9 cellular contexts compared by ENCODE assay signal in genomic region chr20:23366384-23366783, GRCh38. TPM values are rescaled to one million over a fixed set of nuclear protein-coding genes. Genes with fewer than 3 reads are reported as not detected.
DNase-seq lines count a peak whose midpoint lies in the region; ATAC-seq and FAIRE-seq lines count a peak whose summit lies in the region.
"Had no signal": no experiment of that assay in that cellular context is flagged by ENCODE, and none has a peak within 500 bp of the region (broad histone marks: within the 10 kb centered on the region; RNA-seq: fewer than 3 reads in every experiment).

No MANE protein-coding gene starts in this region.

- no peak overlapping the region for H3K4me3 ChIP-seq in CD4-positive, alpha-beta memory T cell (ENCODE audit: low read length in 2 of 2)
- H3K4me3 ChIP-seq: tibial artery had no signal

- peaks cover 29 to 60% (median 42%) of the 10 kb centered on the region in 4 donors for H3K4me1 Mint-ChIP-seq in CD4-positive, alpha-beta memory T cell
- H3K4me1 Mint-ChIP-seq in activated CD4-positive, alpha-beta memory T cell treated with anti-CD3 and anti-CD28 coated beads for 36 hours (ENCODE audit: low read depth): peaks cover 50% of the 10 kb centered on the region

- no peaks in the 10 kb centered on the region for H3K27me3 Mint-ChIP-seq in CD4-positive, alpha-beta memory T cell
- H3K27me3 Mint-ChIP-seq in activated CD4-positive, alpha-beta memory T cell treated with anti-CD3 and anti-CD28 coated beads for 36 hours: peaks cover 2% of the 10 kb centered on the region

- no peak overlapping the region for H3K27ac ChIP-seq in CD4-positive, alpha-beta memory T cell (ENCODE audit: low read depth, low read length)
- H3K27ac ChIP-seq: tibial artery had no signal

- no peaks in the 10 kb centered on the region for H3K9me3 ChIP-seq in CD4-positive, alpha-beta memory T cell (ENCODE audit: control insufficient read depth in 1 of 2, low read length in 2 of 2)
- H3K9me3 ChIP-seq: tibial artery had no signal

- H3K27ac Mint-ChIP-seq in CD4-positive, alpha-beta memory T cell: peak overlapping the region; percentile 68 to 87 (median 76)
- peak overlapping the region; percentile 81 for H3K27ac Mint-ChIP-seq in activated CD4-positive, alpha-beta memory T cell treated with anti-CD3 and anti-CD28 coated beads for 36 hours

- CTCF ChIA-PET in CD4-positive, alpha-beta memory T cell (lab: Charles Lee; ENCODE audit: partially characterized antibody): interaction anchor here (1.1 kb wide), 1 partner anchor 16 kb away, joined by 3 read pairs; the partner anchor contains the start of gene NXT1
- CTCF ChIA-PET in activated CD4-positive, alpha-beta memory T cell treated with anti-CD3 and anti-CD28 coated beads for 36 hours (lab: Charles Lee): interaction anchor here (0.9 to 1.8 kb wide), 4 partner anchors 17 to 57 kb away, joined by 3 to 5 read pairs (median 4); partner anchors contain the start of gene NAPB

- peaks cover 29 to 66% of the 10 kb centered on the region in 2 donors for H3K36me3 Mint-ChIP-seq in CD4-positive, alpha-beta memory T cell
- H3K36me3 Mint-ChIP-seq in activated CD4-positive, alpha-beta memory T cell treated with anti-CD3 and anti-CD28 coated beads for 36 hours: peaks cover 36% of the 10 kb centered on the region

- peak; percentile 18 for ATAC-seq in HG03378 (IDR thresholded peaks at IDR 0.05; ENCODE audit: unreplicated experiment)
- ATAC-seq in GM21528 (IDR thresholded peaks at IDR 0.05; ENCODE audit: low FRiP score, unreplicated experiment): no peak

- H3K9me3 Mint-ChIP-seq in CD4-positive, alpha-beta memory T cell: no peaks in the 10 kb centered on the region
- no peaks in the 10 kb centered on the region for H3K9me3 Mint-ChIP-seq in activated CD4-positive, alpha-beta memory T cell treated with anti-CD3 and anti-CD28 coated beads for 36 hours

- H3K4me3 Mint-ChIP-seq in CD4-positive, alpha-beta memory T cell: peak overlapping the region in 3 of 8 donors; percentile 34 to 70 (median 63)
- no peak overlapping the region for H3K4me3 Mint-ChIP-seq in activated CD4-positive, alpha-beta memory T cell treated with anti-CD3 and anti-CD28 coated beads for 36 hours

- POLR2A ChIA-PET in CD4-positive, alpha-beta memory T cell (lab: Charles Lee; ENCODE audit: partially characterized antibody): interaction anchor here (1.3 to 1.5 kb wide), 2 partner anchors 8 to 16 kb away, joined by 4 to 8 read pairs; partner anchors contain the start of gene NXT1
- POLR2A ChIA-PET in activated CD4-positive, alpha-beta memory T cell treated with anti-CD3 and anti-CD28 coated beads for 36 hours (lab: Charles Lee): interaction anchor here (1.0 to 1.5 kb wide), 3 partner anchors 16 to 55 kb away, joined by 6 to 16 read pairs (median 12); partner anchors contain the start of gene NAPB

- H3K4me1 ChIP-seq in CD4-positive, alpha-beta memory T cell (ENCODE audit: insufficient read depth, low read length): peaks cover 32% of the 10 kb centered on the region

- H3K27me3 ChIP-seq in CD4-positive, alpha-beta memory T cell (ENCODE audit: insufficient read depth, low read length): no peaks in the 10 kb centered on the region
- H3K27me3 ChIP-seq: tibial artery had no signal

- intact Hi-C loops in CD4-positive, alpha-beta memory T cell (cut with micrococcal nuclease): no loop called here
- intact Hi-C loops in activated CD4-positive, alpha-beta memory T cell treated with anti-CD3 and anti-CD28 coated beads for 36 hours (cut with micrococcal nuclease): loop anchor here (1.0 to 5.0 kb wide), 4 partner anchors 15 to 1809 kb away; no protein-coding TSS in a partner anchor

- H3K36me3 ChIP-seq in CD4-positive, alpha-beta memory T cell (ENCODE audit: insufficient read depth, low read length): peaks cover 26% of the 10 kb centered on the region

- no peak for FAIRE-seq in frontal cortex (lab: Jason Lieb, UNC)

- peak in 1 of 5 donors; percentile 20 for DNase-seq in CD4-positive, alpha-beta memory T cell
- no peak for DNase-seq in activated CD4-positive, alpha-beta memory T cell treated with anti-CD3 and anti-CD28 coated beads for 36 hours
- DNase-seq in lung microvascular endothelial cell (ENCODE audit: low read depth in 2 of 2) (peak; percentile 26 to 34), cerebellar cortex (ENCODE audit: low spot score) (no peak), frontal cortex (ENCODE audit: low spot score in 2 of 2) (no peak), DMS153 treated with DMSO at 0.1 percent for 48 hours (lab: John Stamatoyannopoulos, UW; ENCODE audit: unreplicated experiment) (no peak)
- DNase-seq: tibial artery had no signal

RNA-seq across cellular contexts. Expression of gene GZF1, which starts 4.4 kb away (rescaled TPM):
- 10 to 100 TPM; 12.8 to 14.1 TPM for total RNA-seq in CD4-positive, alpha-beta memory T cell
- polyA plus RNA-seq in CD4-positive, alpha-beta memory T cell: 1 to 10 TPM; 2.6 to 3.5 TPM
- 1 to 10 TPM; 6.6 to 7.5 TPM for total RNA-seq in activated CD4-positive, alpha-beta memory T cell treated with anti-CD3 and anti-CD28 coated beads for 36 hours
- total RNA-seq in lung microvascular endothelial cell (9.6 and 18.8 TPM in 2 replicates), frontal cortex (17.9 TPM)

RNA-seq across cellular contexts. Expression of gene NXT1, which starts 15.8 kb away (rescaled TPM):
- 10 to 100 TPM; 21.5 to 23.6 TPM for total RNA-seq in CD4-positive, alpha-beta memory T cell
- 100 to 1,000 TPM in 1 of 2 donors, 10 to 100 TPM in 1; 59.9 to 102 TPM for polyA plus RNA-seq in CD4-positive, alpha-beta memory T cell
- 10 to 100 TPM; 39.0 to 39.3 TPM for total RNA-seq in activated CD4-positive, alpha-beta memory T cell treated with anti-CD3 and anti-CD28 coated beads for 36 hours
- total RNA-seq in lung microvascular endothelial cell (20.5 and 29.4 TPM in 2 replicates), frontal cortex (20.4 TPM)

RNA-seq across cellular contexts. Expression of gene NAPB, which starts 54.9 kb away (rescaled TPM):
- 10 to 100 TPM; 13.3 to 14.9 TPM for total RNA-seq in CD4-positive, alpha-beta memory T cell
- 1 to 10 TPM; 5.8 to 6.2 TPM for polyA plus RNA-seq in CD4-positive, alpha-beta memory T cell
- 1 to 10 TPM; 7.3 to 7.6 TPM for total RNA-seq in activated CD4-positive, alpha-beta memory T cell treated with anti-CD3 and anti-CD28 coated beads for 36 hours
- total RNA-seq in lung microvascular endothelial cell (3.1 and 6.5 TPM in 2 replicates), frontal cortex (97.8 TPM)

Comparison
In these comparisons a context has a peak if more than half of its experiments do, and no peak if none do; other contexts are left out.
1. DNase-seq: peak in lung microvascular endothelial cell (2 of 2); none in activated CD4-positive, alpha-beta memory T cell treated with anti-CD3 and anti-CD28 coated beads for 36 hours (single experiment), cerebellar cortex (single experiment), frontal cortex (0 of 2) and DMS153 treated with DMSO at 0.1 percent for 48 hours (single experiment).